8 cellular contexts compared by ENCODE assay signal in genomic region chr1:185170291-185170848, GRCh38. TPM values are rescaled to one million over a fixed set of nuclear protein-coding genes. Genes with fewer than 3 reads are reported as not detected.
DNase-seq lines count a peak whose midpoint lies in the region; ATAC-seq and TF ChIP-seq lines count a peak whose summit lies in the region.

No MANE protein-coding gene starts in this region.

- H2AFZ ChIP-seq in neuron (ENCODE audit: low read depth, low read length), result peak overlapping the region; percentile 22

- H3K9me3 ChIP-seq in neuron (ENCODE audit: low read length), result no peaks in the 10 kb centered on the region

- TF ChIP-seq CTCF in fibroblast of villous mesenchyme (IDR thresholded peaks at IDR 0.05; ENCODE audit: insufficient read depth, low read depth, low read length), result peak; percentile 82

- H3K27me3 ChIP-seq in neuron (ENCODE audit: insufficient read depth, low read length), result no peaks in the 10 kb centered on the region

- no peaks in the 10 kb centered on the region for H3K4me1 ChIP-seq in neuron (ENCODE audit: insufficient read depth, low read length)

- peak; percentile 94 for ATAC-seq in GM21529 (IDR thresholded peaks at IDR 0.05; ENCODE audit: unreplicated experiment)

- H3K36me3 ChIP-seq in neuron (ENCODE audit: insufficient read depth, low read length), result peaks cover 13% of the 10 kb centered on the region

- DNase-seq in GDM1 (lab: John Stamatoyannopoulos, UW) (peak; percentile 67), HPDE6-E6E7 (ENCODE audit: extremely low spot score) (peak; percentile 32), NCI-H748 treated with DMSO at 0.1 percent for 48 hours (lab: John Stamatoyannopoulos, UW) (peak; percentile 48), fibroblast of villous mesenchyme (ENCODE audit: low read depth) (peak; percentile 69)
- DNase-seq in activated CD8-positive, alpha-beta memory T cell treated with anti-CD3 and anti-CD28 coated beads, Interleukin-2, amount 50 U/mL, for 48 hours, result peak; percentile 71
- no peak for DNase-seq in NK-92 treated with Interleukin-12 subunit alpha and Interleukin-12 subunit beta, amount 100 ng/mL, for 24 hours (lab: John Stamatoyannopoulos, UW)

- H3K4me3 ChIP-seq in fibroblast of villous mesenchyme (ENCODE audit: low read depth, low read length), result no peak overlapping the region
- H3K4me3 ChIP-seq in neuron (ENCODE audit: low read length), result no peak overlapping the region

RNA-seq across cellular contexts. Expression of gene SWT1, which starts 13.4 kb away (rescaled TPM):
- 3.9 and 5.2 TPM in 2 replicates for total RNA-seq in fibroblast of villous mesenchyme

RNA-seq across cellular contexts. Expression of gene TRMT1L, which starts 13.6 kb away (rescaled TPM):
- total RNA-seq in fibroblast of villous mesenchyme, result 11.6 and 24.6 TPM in 2 replicates
